ENCODE assay signal across 18 cellular contexts in genomic region chr9:123511326-123511974, GRCh38.
DNase-seq lines count a peak whose midpoint lies in the region; ATAC-seq, FAIRE-seq and TF ChIP-seq lines count a peak whose summit lies in the region.
"Had no signal": no experiment of that assay in that cellular context is flagged by ENCODE, and none has a peak within 500 bp of the region (broad histone marks: within the 10 kb centered on the region; RNA-seq: fewer than 3 reads in every experiment).

No MANE protein-coding gene starts in this region.

- in situ Hi-C loops in HepG2 (cut with HindIII; ENCODE audit: extremely low pct_ligation_motif_present, low pct_unique_long_range_greater_than_20kb): no loop called here

- TF ChIP-seq POLR2A in HepG2 (IDR thresholded peaks at IDR 0.05; ENCODE audit: insufficient read depth in 1 of 2, low read depth in 2 of 2, low read length in 2 of 2): no peak

- no peak for DNase-seq in HepG2 (ENCODE audit: low spot score)
- no peak for DNase-seq in neural progenitor cell (ENCODE audit: low spot score)
- no peak for DNase-seq in SHP77 treated with DMSO at 0.1 percent for 48 hours (lab: John Stamatoyannopoulos, UW)
- DNase-seq in GF-D8 (lab: John Stamatoyannopoulos, UW): no peak
- no peak for DNase-seq in DMS 273 treated with DMSO at 0.1 percent for 48 hours (lab: John Stamatoyannopoulos, UW)
- DNase-seq in activated CD4-positive, alpha-beta T cell treated with anti-CD3 and anti-CD28 coated beads, Interleukin-2, amount 50 U/mL, for 4 hours: no peak
- DNase-seq: DMS79, GDM1, GOT3, MV-4-11, NCI-H1436 treated with DMSO at 0.1 percent for 48 hours, NCI-H2081, NCI-H69, PC-3 had no signal

- TF ChIP-seq EP300 in HepG2 (IDR thresholded peaks at IDR 0.05; ENCODE audit: low read depth in 2 of 2, low read length in 2 of 2) (no peak), HepG2 (CRISPR knock-in tag; IDR thresholded peaks at IDR 0.05; ENCODE audit: borderline replicate concordance) (no peak)

- H3K9me3 Mint-ChIP-seq in brain (no peaks in the 10 kb centered on the region), neural progenitor cell (no peaks in the 10 kb centered on the region)
- H3K9me3 Mint-ChIP-seq: IgD-negative memory B cell had no signal

- H3K27me3 Mint-ChIP-seq in brain (peaks cover 2% of the 10 kb centered on the region), neural progenitor cell (ENCODE audit: insufficient read depth, low read depth) (no peaks in the 10 kb centered on the region)
- H3K27me3 Mint-ChIP-seq: IgD-negative memory B cell had no signal

- 56% methylated on average over 10 of the region's 10 CpGs for WGBS in liver
- WGBS in HepG2 (ENCODE audit: low lambda C conversion rate): 93% methylated on average over 6 of the region's 10 CpGs

- intact Hi-C loops in HepG2 (cut with micrococcal nuclease; ENCODE audit: unreplicated experiment): no loop called here

- POLR2A ChIA-PET in HepG2 (lab: Yijun Ruan, JAX): no interaction called here

- H3K9me3 ChIP-seq in liver (ENCODE audit: control insufficient read depth in 4 of 4, low read length in 3 of 4): no peaks in the 10 kb centered on the region
- H3K9me3 ChIP-seq in HepG2 (ENCODE audit: low read length): no peaks in the 10 kb centered on the region
- H3K9me3 ChIP-seq in neural progenitor cell (ENCODE audit: low read depth): no peaks in the 10 kb centered on the region

- BruUV-seq in HepG2 (replicated peaks; lab: Mats Ljungman, UMichigan): no TSS peak

- TF ChIP-seq CTCF in liver (IDR thresholded peaks at IDR 0.05; ENCODE audit: low read depth, low read length, missing input control) (no peak), HepG2 (CRISPR knock-in tag; IDR thresholded peaks at IDR 0.05) (no peak), brain (conservative IDR thresholded peaks at IDR 0.05) (no peak), neural progenitor cell (IDR thresholded peaks at IDR 0.05) (no peak)

- H3K36me3 Mint-ChIP-seq in brain (no peaks in the 10 kb centered on the region), neural progenitor cell (no peaks in the 10 kb centered on the region)

- H3K27ac Mint-ChIP-seq in brain (peak overlapping the region; percentile 44 to 92 (median 59)), neural progenitor cell (peak overlapping the region; percentile 31)
- H3K27ac Mint-ChIP-seq: IgD-negative memory B cell had no signal

- TF ChIP-seq RAD21 in liver (IDR thresholded peaks at IDR 0.05) (no peak), HepG2 (CRISPR knock-in tag; IDR thresholded peaks at IDR 0.05) (no peak)

- H3K4me2 ChIP-seq in HepG2 (ENCODE audit: low read depth, low read length) (no peak overlapping the region), neural progenitor cell (no peak overlapping the region)

- H3K27me3 ChIP-seq in liver (ENCODE audit: control insufficient read depth in 4 of 4, insufficient read depth in 4 of 4, low read length in 3 of 4) (no peaks in the 10 kb centered on the region), HepG2 (ENCODE audit: control insufficient read depth in 1 of 2, insufficient read depth in 2 of 2, low read length in 2 of 2) (no peaks in the 10 kb centered on the region), neural progenitor cell (no peaks in the 10 kb centered on the region)

- H3K9ac ChIP-seq in liver (ENCODE audit: low read depth in 1 of 2, low read length in 2 of 2) (no peak overlapping the region), HepG2 (ENCODE audit: insufficient read depth, low read depth, low read length) (no peak overlapping the region), neural progenitor cell (no peak overlapping the region)

- H3K4me1 ChIP-seq in liver (ENCODE audit: control insufficient read depth in 4 of 4, insufficient read depth in 4 of 4, low read length in 3 of 4) (peaks cover 8 to 37% (median 21%) of the 10 kb centered on the region in 4 donors), HepG2 (ENCODE audit: insufficient read depth, low read length) (no peaks in the 10 kb centered on the region), neural progenitor cell (no peaks in the 10 kb centered on the region)

- H3K4me3 Mint-ChIP-seq in brain (no peak overlapping the region), neural progenitor cell (no peak overlapping the region)
- H3K4me3 Mint-ChIP-seq: IgD-negative memory B cell had no signal

- FAIRE-seq in HepG2 (lab: Jason Lieb, UNC): no peak
- FAIRE-seq: A204.1 had no signal

- ATAC-seq in HepG2: no peak; the same call in 2 of the 3 replicates
- ATAC-seq: PC-3 had no signal

- CTCF ChIA-PET in HepG2 (lab: Yijun Ruan, JAX; ENCODE audit: low intra/inter-chr PET ratio, low total read pairs): no interaction called here

- H3K36me3 ChIP-seq in liver (ENCODE audit: control insufficient read depth in 4 of 4, insufficient read depth in 3 of 4, low read depth in 1 of 4, low read length in 3 of 4): no peaks in the 10 kb centered on the region
- peaks cover 0 to 14% of the 10 kb centered on the region in 2 experiments; a peak in 2 of 5 replicates for H3K36me3 ChIP-seq in HepG2 (replicated peaks in 1 of 2; ENCODE audit: control insufficient read depth in 1 of 2, insufficient read depth in 2 of 2, low read length in 2 of 2)
- no peaks in the 10 kb centered on the region for H3K36me3 ChIP-seq in neural progenitor cell

- H2AFZ ChIP-seq in HepG2 (ENCODE audit: low read length): no peak overlapping the region
- H2AFZ ChIP-seq in neural progenitor cell (replicated peaks): no peak overlapping the region

- no peak overlapping the region for H3K4me3 ChIP-seq in liver (ENCODE audit: low read depth in 1 of 3, low read length in 3 of 3)
- H3K4me3 ChIP-seq in HepG2 (replicated peaks in 1 of 3; ENCODE audit: insufficient read depth in 1 of 3, low read depth in 2 of 3, low read length in 3 of 3): no peak overlapping the region
- no peak overlapping the region for H3K4me3 ChIP-seq in neural progenitor cell

- H3K27ac ChIP-seq in liver (ENCODE audit: low read depth in 1 of 2, low read length in 2 of 2): peak overlapping the region; percentile 50 to 51
- H3K27ac ChIP-seq in HepG2 (ENCODE audit: extremely low read length, insufficient read depth, low read length): no peak overlapping the region
- H3K27ac ChIP-seq in neural progenitor cell: no peak overlapping the region

- peaks cover 18% of the 10 kb centered on the region for H3K4me1 Mint-ChIP-seq in brain
- H3K4me1 Mint-ChIP-seq in neural progenitor cell: no peaks in the 10 kb centered on the region
- H3K4me1 Mint-ChIP-seq: IgD-negative memory B cell had no signal

- H4K20me1 ChIP-seq in HepG2 (ENCODE audit: insufficient read depth, low read length): no peaks in the 10 kb centered on the region
- H4K20me1 ChIP-seq in neural progenitor cell (ENCODE audit: low read depth): no peaks in the 10 kb centered on the region

- H3F3A ChIP-seq in neural progenitor cell (ENCODE audit: low read depth): no peaks in the 10 kb centered on the region

- H3K79me2 ChIP-seq in HepG2 (ENCODE audit: insufficient read depth, low read length) (no peaks in the 10 kb centered on the region), neural progenitor cell (ENCODE audit: low read depth) (no peaks in the 10 kb centered on the region)

TF ChIP-seq in liver, 16 proteins besides CTCF, POLR2A, EP300 and RAD21 (continues in another document):
- no peak for TF ChIP-seq ATF3 (IDR thresholded peaks at IDR 0.05)
- TF ChIP-seq FOXA2 (IDR thresholded peaks at IDR 0.05): no peak
- no peak for TF ChIP-seq TAF1 (conservative IDR thresholded peaks at IDR 0.05)
- no peak for TF ChIP-seq NR2F2 (IDR thresholded peaks at IDR 0.05)
- TF ChIP-seq ZBTB33 (IDR thresholded peaks at IDR 0.05): no peak
- TF ChIP-seq GABPA (IDR thresholded peaks at IDR 0.05 in 1 of 2, conservative IDR thresholded peaks at IDR 0.05 in 1 of 2): no peak

TF ChIP-seq in HepG2, 621 proteins besides CTCF, POLR2A, EP300 and RAD21:
- TF ChIP-seq ETS1 (CRISPR knock-in tag; IDR thresholded peaks at IDR 0.05) (no peak), GABPB1 (CRISPR knock-in tag; IDR thresholded peaks at IDR 0.05) (no peak), ZNF326 (CRISPR knock-in tag; IDR thresholded peaks at IDR 0.05; ENCODE audit: borderline replicate concordance) (no peak), NR2C2 (CRISPR knock-in tag; IDR thresholded peaks at IDR 0.05; ENCODE audit: borderline replicate concordance) (no peak)

Comparison
In these comparisons a context has a peak if more than half of its experiments do, and no peak if none do; other contexts are left out.
1. H3K27ac ChIP-seq: peak in liver (2 of 2); none in HepG2 (single experiment) and neural progenitor cell (single experiment).